In the genomic region with DNA sequence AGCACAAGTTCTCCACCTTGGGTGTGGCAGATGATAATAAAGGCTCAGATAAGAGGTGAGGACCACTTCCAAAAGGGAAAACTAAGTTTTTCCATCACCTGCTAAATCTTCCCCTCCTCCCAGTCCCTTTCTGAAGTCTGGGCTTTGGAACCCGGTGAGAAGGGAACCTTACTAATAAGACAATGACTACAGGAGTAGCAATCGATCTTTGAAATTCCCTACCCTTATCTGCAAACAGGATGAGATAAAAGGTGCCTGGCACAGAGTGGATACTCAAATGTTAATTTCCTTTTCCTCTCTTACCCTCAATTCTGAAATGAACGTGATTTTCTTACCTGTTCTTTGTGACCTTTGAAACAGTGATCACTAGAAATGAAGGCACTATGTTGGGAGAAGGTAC, we compare ENCODE assay signal across 17 cellular contexts.
DNase-seq lines count a peak whose midpoint lies in the region; ATAC-seq and TF ChIP-seq lines count a peak whose summit lies in the region.
"Had no signal": no experiment of that assay in that cellular context is flagged by ENCODE, and none has a peak within 500 bp of the region (broad histone marks: within the 10 kb centered on the region; RNA-seq: fewer than 3 reads in every experiment).

No MANE protein-coding gene starts in this region.

- no peak overlapping the region for H3K4me3 ChIP-seq in ascending aorta
- H3K4me3 ChIP-seq: BLaER1 had no signal

- no peak for TF ChIP-seq CTCF in ascending aorta (IDR thresholded peaks at IDR 0.05)

- no peaks in the 10 kb centered on the region for H3K27me3 Mint-ChIP-seq in memory B cell
- H3K27me3 Mint-ChIP-seq in naive B cell: no peaks in the 10 kb centered on the region
- H3K27me3 Mint-ChIP-seq: CD4-positive, alpha-beta memory T cell had no signal

- H3K27me3 ChIP-seq in ascending aorta: no peaks in the 10 kb centered on the region
- H3K27me3 ChIP-seq: BLaER1 had no signal

- peaks cover 17% of the 10 kb centered on the region for H3K36me3 Mint-ChIP-seq in memory B cell
- H3K36me3 Mint-ChIP-seq in naive B cell: peaks cover 0 to 15% of the 10 kb centered on the region in 2 donors

- no peaks in the 10 kb centered on the region for H3K4me1 ChIP-seq in ascending aorta

- intact Hi-C loops in ascending aorta (cut with DNase I): no loop called here

- H3K4me1 Mint-ChIP-seq in memory B cell (peaks cover 28% of the 10 kb centered on the region), naive B cell (peaks cover 45 to 63% (median 62%) of the 10 kb centered on the region in 3 donors)

- H3K27ac ChIP-seq in ascending aorta: peak overlapping the region; percentile 1 to 25
- H3K27ac ChIP-seq: BLaER1 had no signal

- peaks cover 41 to 87% of the 10 kb centered on the region in 2 donors for H3K36me3 ChIP-seq in ascending aorta

- H3K27ac Mint-ChIP-seq in memory B cell (peak overlapping the region; percentile 63), naive B cell (peak overlapping the region; percentile 1 to 97 (median 77))
- H3K27ac Mint-ChIP-seq: CD14-positive monocyte; CD4-positive, alpha-beta memory T cell had no signal

- DNase-seq in ascending aorta (ENCODE audit: low spot score in 2 of 2) (no peak), memory B cell (ENCODE audit: low spot score in 2 of 2) (no peak), naive B cell (no peak), NCI-H748 (lab: John Stamatoyannopoulos, UW; ENCODE audit: unreplicated experiment) (no peak), KG1 (lab: John Stamatoyannopoulos, UW) (no peak)
- DNase-seq: AML-193; Calu3; CD4-positive, alpha-beta memory T cell; DMS79 treated with DMSO at 0.1 percent for 48 hours; GF-D8; GOT3; H7 had no signal

- no peak for ATAC-seq in memory B cell (ENCODE audit: low read depth)
- no peak for ATAC-seq in naive B cell (ENCODE audit: low read depth in 2 of 2)
- ATAC-seq in SK-N-SH treated with all-trans-retinoic acid at 6 μM for 48 hours: no peak
- no peak for ATAC-seq in HG02852 (IDR thresholded peaks at IDR 0.05; ENCODE audit: unreplicated experiment)
- ATAC-seq: HCT116 had no signal

- H3K9me3 ChIP-seq in ascending aorta: no peaks in the 10 kb centered on the region
- H3K9me3 ChIP-seq: BLaER1 had no signal

- H3K9me3 Mint-ChIP-seq in memory B cell (peaks cover 3% of the 10 kb centered on the region), naive B cell (peaks cover 0 to 6% (median 4%) of the 10 kb centered on the region in 7 donors)

- H3K4me3 Mint-ChIP-seq in memory B cell: no peak overlapping the region
- peak overlapping the region in 2 of 8 donors; percentile 41 to 72 for H3K4me3 Mint-ChIP-seq in naive B cell
- H3K4me3 Mint-ChIP-seq: CD14-positive monocyte; CD4-positive, alpha-beta memory T cell had no signal

TF ChIP-seq in SK-N-SH treated with all-trans-retinoic acid at 6 μM for 48 hours, 23 proteins besides CTCF, POLR2A, EP300 and RAD21:
- TF ChIP-seq, protein P1, sequence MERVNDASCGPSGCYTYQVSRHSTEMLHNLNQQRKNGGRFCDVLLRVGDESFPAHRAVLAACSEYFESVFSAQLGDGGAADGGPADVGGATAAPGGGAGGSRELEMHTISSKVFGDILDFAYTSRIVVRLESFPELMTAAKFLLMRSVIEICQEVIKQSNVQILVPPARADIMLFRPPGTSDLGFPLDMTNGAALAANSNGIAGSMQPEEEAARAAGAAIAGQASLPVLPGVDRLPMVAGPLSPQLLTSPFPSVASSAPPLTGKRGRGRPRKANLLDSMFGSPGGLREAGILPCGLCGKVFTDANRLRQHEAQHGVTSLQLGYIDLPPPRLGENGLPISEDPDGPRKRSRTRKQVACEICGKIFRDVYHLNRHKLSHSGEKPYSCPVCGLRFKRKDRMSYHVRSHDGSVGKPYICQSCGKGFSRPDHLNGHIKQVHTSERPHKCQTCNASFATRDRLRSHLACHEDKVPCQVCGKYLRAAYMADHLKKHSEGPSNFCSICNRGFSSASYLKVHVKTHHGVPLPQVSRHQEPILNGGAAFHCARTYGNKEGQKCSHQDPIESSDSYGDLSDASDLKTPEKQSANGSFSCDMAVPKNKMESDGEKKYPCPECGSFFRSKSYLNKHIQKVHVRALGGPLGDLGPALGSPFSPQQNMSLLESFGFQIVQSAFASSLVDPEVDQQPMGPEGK (CRISPR knock-in tag; IDR thresholded peaks at IDR 0.05; ENCODE audit: borderline replicate concordance): no peak
- TF ChIP-seq, protein P2, sequence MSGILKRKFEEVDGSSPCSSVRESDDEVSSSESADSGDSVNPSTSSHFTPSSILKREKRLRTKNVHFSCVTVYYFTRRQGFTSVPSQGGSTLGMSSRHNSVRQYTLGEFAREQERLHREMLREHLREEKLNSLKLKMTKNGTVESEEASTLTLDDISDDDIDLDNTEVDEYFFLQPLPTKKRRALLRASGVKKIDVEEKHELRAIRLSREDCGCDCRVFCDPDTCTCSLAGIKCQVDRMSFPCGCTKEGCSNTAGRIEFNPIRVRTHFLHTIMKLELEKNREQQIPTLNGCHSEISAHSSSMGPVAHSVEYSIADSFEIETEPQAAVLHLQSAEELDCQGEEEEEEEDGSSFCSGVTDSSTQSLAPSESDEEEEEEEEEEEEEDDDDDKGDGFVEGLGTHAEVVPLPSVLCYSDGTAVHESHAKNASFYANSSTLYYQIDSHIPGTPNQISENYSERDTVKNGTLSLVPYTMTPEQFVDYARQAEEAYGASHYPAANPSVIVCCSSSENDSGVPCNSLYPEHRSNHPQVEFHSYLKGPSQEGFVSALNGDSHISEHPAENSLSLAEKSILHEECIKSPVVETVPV (CRISPR knock-in tag; IDR thresholded peaks at IDR 0.05): no peak
- TF ChIP-seq, protein P3, sequence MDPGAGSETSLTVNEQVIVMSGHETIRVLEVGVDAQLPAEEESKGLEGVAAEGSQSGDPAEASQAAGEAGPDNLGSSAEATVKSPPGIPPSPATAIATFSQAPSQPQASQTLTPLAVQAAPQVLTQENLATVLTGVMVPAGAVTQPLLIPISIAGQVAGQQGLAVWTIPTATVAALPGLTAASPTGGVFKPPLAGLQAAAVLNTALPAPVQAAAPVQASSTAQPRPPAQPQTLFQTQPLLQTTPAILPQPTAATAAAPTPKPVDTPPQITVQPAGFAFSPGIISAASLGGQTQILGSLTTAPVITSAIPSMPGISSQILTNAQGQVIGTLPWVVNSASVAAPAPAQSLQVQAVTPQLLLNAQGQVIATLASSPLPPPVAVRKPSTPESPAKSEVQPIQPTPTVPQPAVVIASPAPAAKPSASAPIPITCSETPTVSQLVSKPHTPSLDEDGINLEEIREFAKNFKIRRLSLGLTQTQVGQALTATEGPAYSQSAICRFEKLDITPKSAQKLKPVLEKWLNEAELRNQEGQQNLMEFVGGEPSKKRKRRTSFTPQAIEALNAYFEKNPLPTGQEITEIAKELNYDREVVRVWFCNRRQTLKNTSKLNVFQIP (CRISPR knock-in tag; IDR thresholded peaks at IDR 0.05; ENCODE audit: borderline replicate concordance, low read depth): no peak
- TF ChIP-seq ZFP30 (CRISPR knock-in tag; IDR thresholded peaks at IDR 0.05): no peak
- TF ChIP-seq OSR1 (CRISPR knock-in tag; IDR thresholded peaks at IDR 0.05): no peak
- no peak for TF ChIP-seq ZC3H10 (CRISPR knock-in tag; IDR thresholded peaks at IDR 0.05)
- no peak for TF ChIP-seq ZNF565 (CRISPR knock-in tag; conservative IDR thresholded peaks at IDR 0.05; ENCODE audit: low read depth)
- no peak for TF ChIP-seq ZFP3 (CRISPR knock-in tag; IDR thresholded peaks at IDR 0.05)
- TF ChIP-seq, protein P4, sequence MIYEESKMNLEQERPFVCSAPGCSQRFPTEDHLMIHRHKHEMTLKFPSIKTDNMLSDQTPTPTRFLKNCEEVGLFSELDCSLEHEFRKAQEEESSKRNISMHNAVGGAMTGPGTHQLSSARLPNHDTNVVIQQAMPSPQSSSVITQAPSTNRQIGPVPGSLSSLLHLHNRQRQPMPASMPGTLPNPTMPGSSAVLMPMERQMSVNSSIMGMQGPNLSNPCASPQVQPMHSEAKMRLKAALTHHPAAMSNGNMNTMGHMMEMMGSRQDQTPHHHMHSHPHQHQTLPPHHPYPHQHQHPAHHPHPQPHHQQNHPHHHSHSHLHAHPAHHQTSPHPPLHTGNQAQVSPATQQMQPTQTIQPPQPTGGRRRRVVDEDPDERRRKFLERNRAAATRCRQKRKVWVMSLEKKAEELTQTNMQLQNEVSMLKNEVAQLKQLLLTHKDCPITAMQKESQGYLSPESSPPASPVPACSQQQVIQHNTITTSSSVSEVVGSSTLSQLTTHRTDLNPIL (CRISPR knock-in tag; IDR thresholded peaks at IDR 0.05; ENCODE audit: low read depth): no peak
- no peak for TF ChIP-seq TCF4 (CRISPR knock-in tag; IDR thresholded peaks at IDR 0.05; ENCODE audit: borderline replicate concordance)
- no peak for TF ChIP-seq ESRRG (CRISPR knock-in tag; IDR thresholded peaks at IDR 0.05)
- no peak for TF ChIP-seq BACH2 (CRISPR knock-in tag; IDR thresholded peaks at IDR 0.05; ENCODE audit: borderline replicate concordance)
- no peak for TF ChIP-seq CSDC2 (CRISPR knock-in tag; IDR thresholded peaks at IDR 0.05)
- no peak for TF ChIP-seq ARNTL (CRISPR knock-in tag; IDR thresholded peaks at IDR 0.05; ENCODE audit: borderline replicate concordance, low read depth)
